In the genomic region with DNA sequence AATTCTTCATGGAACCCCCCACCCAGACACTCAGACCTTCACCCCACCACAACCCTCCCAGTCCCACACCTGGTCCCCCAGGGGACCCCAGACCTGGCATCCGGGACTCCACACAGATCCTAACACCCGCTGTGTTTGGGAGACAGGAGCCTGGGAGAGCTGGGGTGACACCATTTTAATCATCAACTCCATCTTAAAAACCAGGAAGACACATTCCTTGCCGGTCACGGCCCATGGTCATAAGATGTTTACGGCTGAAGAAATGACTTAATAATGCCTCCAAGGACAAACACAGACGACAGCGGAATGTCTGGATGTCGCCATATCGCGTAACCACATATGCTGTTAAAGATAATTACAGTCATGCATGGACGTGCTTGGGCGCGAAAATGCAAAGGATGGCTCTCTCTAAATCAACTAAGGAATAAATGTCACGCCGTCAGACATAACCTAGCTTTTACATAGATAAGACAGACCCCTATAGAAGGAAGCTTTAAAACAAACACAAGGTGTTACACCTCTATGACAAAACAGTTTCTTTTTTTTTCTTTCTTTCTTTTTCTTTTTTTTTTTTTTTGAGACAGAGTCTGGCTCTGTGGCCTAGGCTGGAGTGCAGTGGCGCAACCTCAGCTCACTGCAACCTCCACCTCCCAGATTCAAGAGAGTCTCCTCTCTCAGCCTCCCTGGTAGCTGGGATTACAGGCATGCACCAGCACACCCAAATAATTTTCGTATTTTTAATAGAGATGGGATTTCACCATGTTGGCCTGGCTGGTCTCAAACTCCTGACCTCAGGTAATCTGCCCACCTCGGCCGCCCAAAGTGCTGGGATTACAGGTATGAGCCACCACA, we compare ENCODE assay signal across 1 cellular context.
A peak's percentile ranks its signal among the peaks of the same experiment; 100 is the strongest.
TF ChIP-seq lines count a peak whose summit lies in the region.

No MANE protein-coding gene starts in this region.

TF ChIP-seq in A549, 52 proteins besides CTCF, POLR2A, EP300 and RAD21 (continued from another document):
- TF ChIP-seq GATA3 (IDR thresholded peaks at IDR 0.05; ENCODE audit: borderline replicate concordance) (peak; percentile 69; the same call in 1 of the 2 replicates), TP53 (CRISPR knock-in tag; IDR thresholded peaks at IDR 0.05) (peak; percentile 94), EHMT2 (IDR thresholded peaks at IDR 0.05; ENCODE audit: low read depth) (no peak), ZNF302 (CRISPR knock-in tag; IDR thresholded peaks at IDR 0.05) (peak; percentile 82; the same call in 1 of the 2 replicates), ZSCAN20 (CRISPR knock-in tag; IDR thresholded peaks at IDR 0.05) (peak; percentile 98), HDAC2 (IDR thresholded peaks at IDR 0.05) (no peak), HMGXB4 (CRISPR knock-in tag; IDR thresholded peaks at IDR 0.05; ENCODE audit: borderline replicate concordance) (peak; percentile 82; the same call in 1 of the 2 replicates)
